In genomic region chr6:28789553-28790083, GRCh38 we compare ENCODE assay signal across 1 cellular context.
TF ChIP-seq lines count a peak whose summit lies in the region.

No MANE protein-coding gene starts in this region.

TF ChIP-seq in K562, 482 proteins besides CTCF, POLR2A, EP300 and RAD21 (continued from another document and continues in another):
- no peak for TF ChIP-seq SMARCC2 (IDR thresholded peaks at IDR 0.05; ENCODE audit: low read depth)
- no peak for TF ChIP-seq CAMTA2 (CRISPR knock-in tag; conservative IDR thresholded peaks at IDR 0.05)
- TF ChIP-seq POLR2AphosphoS2 (IDR thresholded peaks at IDR 0.05; ENCODE audit: low read length): no peak
- no peak for TF ChIP-seq ZNF277 (CRISPR knock-in tag; IDR thresholded peaks at IDR 0.05; ENCODE audit: borderline replicate concordance)
- no peak for TF ChIP-seq DPF2 (IDR thresholded peaks at IDR 0.05)
- TF ChIP-seq HDAC6 (IDR thresholded peaks at IDR 0.05; ENCODE audit: low read depth, low read length): no peak
- no peak for TF ChIP-seq LEF1 (IDR thresholded peaks at IDR 0.05)
- no peak for TF ChIP-seq ARHGAP35 (IDR thresholded peaks at IDR 0.05; ENCODE audit: partially characterized antibody)
- no peak for TF ChIP-seq ZNF444 (CRISPR knock-in tag; IDR thresholded peaks at IDR 0.05)
- peak; percentile 76 for TF ChIP-seq TEAD4 (IDR thresholded peaks at IDR 0.05; ENCODE audit: low read length)
- no peak for TF ChIP-seq TEAD4 (CRISPR knock-in tag; IDR thresholded peaks at IDR 0.05; ENCODE audit: borderline replicate concordance)
- no peak for TF ChIP-seq IRF2 (CRISPR knock-in tag; IDR thresholded peaks at IDR 0.05)
- no peak for TF ChIP-seq GTF2B (IDR thresholded peaks at IDR 0.05; ENCODE audit: extremely low read depth, insufficient read length)
- TF ChIP-seq, protein P1, sequence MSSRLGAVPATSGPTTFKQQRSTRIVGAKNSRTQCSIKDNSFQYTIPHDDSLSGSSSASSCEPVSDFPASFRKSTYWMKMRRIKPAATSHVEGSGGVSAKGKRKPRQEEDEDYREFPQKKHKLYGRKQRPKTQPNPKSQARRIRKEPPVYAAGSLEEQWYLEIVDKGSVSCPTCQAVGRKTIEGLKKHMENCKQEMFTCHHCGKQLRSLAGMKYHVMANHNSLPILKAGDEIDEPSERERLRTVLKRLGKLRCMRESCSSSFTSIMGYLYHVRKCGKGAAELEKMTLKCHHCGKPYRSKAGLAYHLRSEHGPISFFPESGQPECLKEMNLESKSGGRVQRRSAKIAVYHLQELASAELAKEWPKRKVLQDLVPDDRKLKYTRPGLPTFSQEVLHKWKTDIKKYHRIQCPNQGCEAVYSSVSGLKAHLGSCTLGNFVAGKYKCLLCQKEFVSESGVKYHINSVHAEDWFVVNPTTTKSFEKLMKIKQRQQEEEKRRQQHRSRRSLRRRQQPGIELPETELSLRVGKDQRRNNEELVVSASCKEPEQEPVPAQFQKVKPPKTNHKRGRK (tag; IDR thresholded peaks at IDR 0.05): no peak
- TF ChIP-seq PPARD (CRISPR knock-in tag; IDR thresholded peaks at IDR 0.05): no peak
- no peak for TF ChIP-seq MED1 (CRISPR knock-in tag; IDR thresholded peaks at IDR 0.05; ENCODE audit: borderline replicate concordance)
- TF ChIP-seq HNRNPLL (IDR thresholded peaks at IDR 0.05; ENCODE audit: low read depth, low read length, poor library complexity, severe bottlenecking): peak; percentile 56
- TF ChIP-seq CSDE1 (IDR thresholded peaks at IDR 0.05): peak in 1 of 2 experiments; percentile 71; a peak in 1 of 4 replicates
- TF ChIP-seq, protein P2, sequence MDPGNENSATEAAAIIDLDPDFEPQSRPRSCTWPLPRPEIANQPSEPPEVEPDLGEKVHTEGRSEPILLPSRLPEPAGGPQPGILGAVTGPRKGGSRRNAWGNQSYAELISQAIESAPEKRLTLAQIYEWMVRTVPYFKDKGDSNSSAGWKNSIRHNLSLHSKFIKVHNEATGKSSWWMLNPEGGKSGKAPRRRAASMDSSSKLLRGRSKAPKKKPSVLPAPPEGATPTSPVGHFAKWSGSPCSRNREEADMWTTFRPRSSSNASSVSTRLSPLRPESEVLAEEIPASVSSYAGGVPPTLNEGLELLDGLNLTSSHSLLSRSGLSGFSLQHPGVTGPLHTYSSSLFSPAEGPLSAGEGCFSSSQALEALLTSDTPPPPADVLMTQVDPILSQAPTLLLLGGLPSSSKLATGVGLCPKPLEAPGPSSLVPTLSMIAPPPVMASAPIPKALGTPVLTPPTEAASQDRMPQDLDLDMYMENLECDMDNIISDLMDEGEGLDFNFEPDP (CRISPR knock-in tag; IDR thresholded peaks at IDR 0.05): no peak
- no peak for TF ChIP-seq ZNF655 (CRISPR knock-in tag; IDR thresholded peaks at IDR 0.05)
- no peak for TF ChIP-seq TAF15 (IDR thresholded peaks at IDR 0.05; ENCODE audit: low read depth, low read length)
- TF ChIP-seq ARID4B (CRISPR knock-in tag; IDR thresholded peaks at IDR 0.05): peak; percentile 86
- no peak for TF ChIP-seq ZNF766 (CRISPR knock-in tag; conservative IDR thresholded peaks at IDR 0.05)
- TF ChIP-seq RNF2 (IDR thresholded peaks at IDR 0.05): peak; percentile 41; the same call in 1 of the 2 replicates
- TF ChIP-seq, protein P3, sequence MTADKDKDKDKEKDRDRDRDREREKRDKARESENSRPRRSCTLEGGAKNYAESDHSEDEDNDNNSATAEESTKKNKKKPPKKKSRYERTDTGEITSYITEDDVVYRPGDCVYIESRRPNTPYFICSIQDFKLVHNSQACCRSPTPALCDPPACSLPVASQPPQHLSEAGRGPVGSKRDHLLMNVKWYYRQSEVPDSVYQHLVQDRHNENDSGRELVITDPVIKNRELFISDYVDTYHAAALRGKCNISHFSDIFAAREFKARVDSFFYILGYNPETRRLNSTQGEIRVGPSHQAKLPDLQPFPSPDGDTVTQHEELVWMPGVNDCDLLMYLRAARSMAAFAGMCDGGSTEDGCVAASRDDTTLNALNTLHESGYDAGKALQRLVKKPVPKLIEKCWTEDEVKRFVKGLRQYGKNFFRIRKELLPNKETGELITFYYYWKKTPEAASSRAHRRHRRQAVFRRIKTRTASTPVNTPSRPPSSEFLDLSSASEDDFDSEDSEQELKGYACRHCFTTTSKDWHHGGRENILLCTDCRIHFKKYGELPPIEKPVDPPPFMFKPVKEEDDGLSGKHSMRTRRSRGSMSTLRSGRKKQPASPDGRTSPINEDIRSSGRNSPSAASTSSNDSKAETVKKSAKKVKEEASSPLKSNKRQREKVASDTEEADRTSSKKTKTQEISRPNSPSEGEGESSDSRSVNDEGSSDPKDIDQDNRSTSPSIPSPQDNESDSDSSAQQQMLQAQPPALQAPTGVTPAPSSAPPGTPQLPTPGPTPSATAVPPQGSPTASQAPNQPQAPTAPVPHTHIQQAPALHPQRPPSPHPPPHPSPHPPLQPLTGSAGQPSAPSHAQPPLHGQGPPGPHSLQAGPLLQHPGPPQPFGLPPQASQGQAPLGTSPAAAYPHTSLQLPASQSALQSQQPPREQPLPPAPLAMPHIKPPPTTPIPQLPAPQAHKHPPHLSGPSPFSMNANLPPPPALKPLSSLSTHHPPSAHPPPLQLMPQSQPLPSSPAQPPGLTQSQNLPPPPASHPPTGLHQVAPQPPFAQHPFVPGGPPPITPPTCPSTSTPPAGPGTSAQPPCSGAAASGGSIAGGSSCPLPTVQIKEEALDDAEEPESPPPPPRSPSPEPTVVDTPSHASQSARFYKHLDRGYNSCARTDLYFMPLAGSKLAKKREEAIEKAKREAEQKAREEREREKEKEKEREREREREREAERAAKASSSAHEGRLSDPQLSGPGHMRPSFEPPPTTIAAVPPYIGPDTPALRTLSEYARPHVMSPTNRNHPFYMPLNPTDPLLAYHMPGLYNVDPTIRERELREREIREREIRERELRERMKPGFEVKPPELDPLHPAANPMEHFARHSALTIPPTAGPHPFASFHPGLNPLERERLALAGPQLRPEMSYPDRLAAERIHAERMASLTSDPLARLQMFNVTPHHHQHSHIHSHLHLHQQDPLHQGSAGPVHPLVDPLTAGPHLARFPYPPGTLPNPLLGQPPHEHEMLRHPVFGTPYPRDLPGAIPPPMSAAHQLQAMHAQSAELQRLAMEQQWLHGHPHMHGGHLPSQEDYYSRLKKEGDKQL (CRISPR knock-in tag; IDR thresholded peaks at IDR 0.05; ENCODE audit: borderline replicate concordance): no peak
- TF ChIP-seq ZFP1 (CRISPR knock-in tag; IDR thresholded peaks at IDR 0.05): no peak
- no peak; the same call in 1 of the 2 replicates for TF ChIP-seq FOXM1 (IDR thresholded peaks at IDR 0.05; ENCODE audit: low read depth)
- peak; percentile 26; the same call in 1 of the 2 replicates for TF ChIP-seq FOXM1 (CRISPR knock-in tag; IDR thresholded peaks at IDR 0.05; ENCODE audit: low read depth)
- TF ChIP-seq, protein P4, sequence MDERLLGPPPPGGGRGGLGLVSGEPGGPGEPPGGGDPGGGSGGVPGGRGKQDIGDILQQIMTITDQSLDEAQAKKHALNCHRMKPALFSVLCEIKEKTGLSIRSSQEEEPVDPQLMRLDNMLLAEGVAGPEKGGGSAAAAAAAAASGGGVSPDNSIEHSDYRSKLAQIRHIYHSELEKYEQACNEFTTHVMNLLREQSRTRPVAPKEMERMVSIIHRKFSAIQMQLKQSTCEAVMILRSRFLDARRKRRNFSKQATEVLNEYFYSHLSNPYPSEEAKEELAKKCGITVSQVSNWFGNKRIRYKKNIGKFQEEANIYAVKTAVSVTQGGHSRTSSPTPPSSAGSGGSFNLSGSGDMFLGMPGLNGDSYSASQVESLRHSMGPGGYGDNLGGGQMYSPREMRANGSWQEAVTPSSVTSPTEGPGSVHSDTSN (CRISPR knock-in tag; IDR thresholded peaks at IDR 0.05; ENCODE audit: low read depth): no peak
- TF ChIP-seq, protein P4 (tag; conservative IDR thresholded peaks at IDR 0.05; ENCODE audit: low read depth): no peak
- TF ChIP-seq ZNF133 (CRISPR knock-in tag; IDR thresholded peaks at IDR 0.05): no peak
- peak; percentile 50; the same call in 1 of the 2 replicates for TF ChIP-seq NCOA1 (IDR thresholded peaks at IDR 0.05; ENCODE audit: low read depth)
- no peak for TF ChIP-seq SNRNP70 (optimal IDR thresholded peaks at IDR 0.05; ENCODE audit: low read depth, low read length)
- peak; percentile 99 for TF ChIP-seq POLR2H (tag; IDR thresholded peaks at IDR 0.05; ENCODE audit: low read depth)
- TF ChIP-seq SRSF1 (IDR thresholded peaks at IDR 0.05; ENCODE audit: low read depth, low read length): no peak
- TF ChIP-seq ETS1 (conservative IDR thresholded peaks at IDR 0.05; ENCODE audit: control insufficient read depth, low read depth, low read length): peak; percentile 76; the same call in 1 of the 2 replicates
- peak; percentile 68; the same call in 1 of the 2 replicates for TF ChIP-seq SPI1 (IDR thresholded peaks at IDR 0.05; ENCODE audit: borderline replicate concordance, low read depth, low read length)
- TF ChIP-seq CBX1 (IDR thresholded peaks at IDR 0.05; ENCODE audit: low read depth): no peak
